Comparison of ENCODE assay signal across 9 cellular contexts in genomic region chr22:18031670-18032454, GRCh38. TPM values are rescaled to one million over a fixed set of nuclear protein-coding genes. Genes with fewer than 3 reads are reported as not detected.
DNase-seq lines count a peak whose midpoint lies in the region; ATAC-seq and TF ChIP-seq lines count a peak whose summit lies in the region.
"Had no signal": no experiment of that assay in that cellular context is flagged by ENCODE, and none has a peak within 500 bp of the region (broad histone marks: within the 10 kb centered on the region; RNA-seq: fewer than 3 reads in every experiment).

No MANE protein-coding gene starts in this region.

- H3K4me1 ChIP-seq in heart right ventricle (peaks cover 0 to 44% (median 20%) of the 10 kb centered on the region in 9 donors), right atrium auricular region (peaks cover 0 to 19% of the 10 kb centered on the region in 2 donors), aorta (ENCODE audit: control insufficient read depth in 1 of 2, insufficient read depth in 2 of 2, low read length in 2 of 2) (no peaks in the 10 kb centered on the region)

- DNase-seq in heart right ventricle (no peak), right atrium auricular region (ENCODE audit: low spot score) (no peak), amniotic epithelial cell (ENCODE audit: low read depth) (peak; percentile 93), islet precursor cell (peak; percentile 94), aorta (peak; percentile 76 to 86), D341Med (ENCODE audit: low spot score) (no peak)
- no peak for DNase-seq in stimulated activated naive CD8-positive, alpha-beta T cell treated with anti-CD3 and anti-CD28 coated beads, Interleukin-15, amount 100 ng/mL, for 72 hours
- DNase-seq in activated CD4-positive, alpha-beta T cell treated with anti-CD3 and anti-CD28 coated beads, Interleukin-2, amount 50 U/mL, for 4 hours: no peak
- DNase-seq: NCI-H1694 treated with DMSO at 0.1 percent for 48 hours had no signal

- H3K4me3 Mint-ChIP-seq in stimulated activated naive CD8-positive, alpha-beta T cell treated with anti-CD3 and anti-CD28 coated beads, Interleukin-15, amount 100 ng/mL, for 72 hours: no peak overlapping the region

- H3K4me3 ChIP-seq in heart right ventricle (no peak overlapping the region), right atrium auricular region (no peak overlapping the region), aorta (ENCODE audit: low read length in 2 of 2) (no peak overlapping the region)

- H3K27me3 Mint-ChIP-seq in stimulated activated naive CD8-positive, alpha-beta T cell treated with anti-CD3 and anti-CD28 coated beads, Interleukin-15, amount 100 ng/mL, for 72 hours: peaks cover 27% of the 10 kb centered on the region

- intact Hi-C loops in heart right ventricle (cut with DNase I) (loop anchor here in 1 of 10 donors (10.0 kb wide), 1 partner anchor 57 kb away; no protein-coding TSS in a partner anchor), aorta (cut with DNase I) (loop anchor here in 1 of 2 donors (5.0 kb wide), 2 partner anchors 35 to 120 kb away; no protein-coding TSS in a partner anchor)

- no peaks in the 10 kb centered on the region for H3K36me3 ChIP-seq in heart right ventricle
- H3K36me3 ChIP-seq in right atrium auricular region: no peaks in the 10 kb centered on the region
- H3K36me3 ChIP-seq in aorta (ENCODE audit: control insufficient read depth in 1 of 2, insufficient read depth in 2 of 2, low read length in 1 of 2): no peaks in the 10 kb centered on the region

- peak overlapping the region in 4 of 10 donors; percentile 32 to 71 (median 52) for H3K27ac ChIP-seq in heart right ventricle
- H3K27ac ChIP-seq in right atrium auricular region: peak overlapping the region in 1 of 2 donors; percentile 67
- no peak overlapping the region for H3K27ac ChIP-seq in aorta (ENCODE audit: low read depth in 1 of 2, low read length in 2 of 2)

- H3K4me1 Mint-ChIP-seq in stimulated activated naive CD8-positive, alpha-beta T cell treated with anti-CD3 and anti-CD28 coated beads, Interleukin-15, amount 100 ng/mL, for 72 hours: no peaks in the 10 kb centered on the region

- peaks cover 0 to 16% (median 0%) of the 10 kb centered on the region in 7 donors for H3K27me3 ChIP-seq in heart right ventricle
- H3K27me3 ChIP-seq in right atrium auricular region: no peaks in the 10 kb centered on the region
- no peaks in the 10 kb centered on the region for H3K27me3 ChIP-seq in aorta (ENCODE audit: control insufficient read depth in 1 of 2, insufficient read depth in 2 of 2, low read length in 1 of 2)

- 69 to 75% methylated on average over 11 of the region's 11 CpGs for WGBS in heart right ventricle, 2 donors
- WGBS in aorta, 2 donors: 74 to 76% methylated on average over 11 of the region's 11 CpGs

- H3K9me3 ChIP-seq in heart right ventricle (no peaks in the 10 kb centered on the region), right atrium auricular region (no peaks in the 10 kb centered on the region), aorta (ENCODE audit: control insufficient read depth, low read length) (no peaks in the 10 kb centered on the region)

- H3K9me3 Mint-ChIP-seq in stimulated activated naive CD8-positive, alpha-beta T cell treated with anti-CD3 and anti-CD28 coated beads, Interleukin-15, amount 100 ng/mL, for 72 hours: no peaks in the 10 kb centered on the region

- ATAC-seq in heart right ventricle: peak in 7 of 8 donors; percentile 16 to 77 (median 48)
- peak; percentile 6 for ATAC-seq in aorta (ENCODE audit: low FRiP score)
- ATAC-seq in stimulated activated naive CD8-positive, alpha-beta T cell treated with anti-CD3 and anti-CD28 coated beads, Interleukin-15, amount 100 ng/mL, for 72 hours: no peak

- no peak for TF ChIP-seq CTCF in heart right ventricle (IDR thresholded peaks at IDR 0.05)
- no peak for TF ChIP-seq CTCF in right atrium auricular region (IDR thresholded peaks at IDR 0.05)

- H3K27ac Mint-ChIP-seq in stimulated activated naive CD8-positive, alpha-beta T cell treated with anti-CD3 and anti-CD28 coated beads, Interleukin-15, amount 100 ng/mL, for 72 hours: peak overlapping the region in 1 of 2 donors; percentile 65

RNA-seq across cellular contexts. Expression of gene MICAL3, which starts 7.5 kb away (rescaled TPM):
- total RNA-seq in heart right ventricle: 100 to 1,000 TPM in 9 of 10 donors, 10 to 100 TPM in 1; 74.7 to 137 (median 112) TPM
- 10 to 100 TPM; 13.2 to 63.1 TPM for polyA plus RNA-seq in heart right ventricle
- 10 to 100 TPM; 42.5 to 45.1 TPM for total RNA-seq in right atrium auricular region
- total RNA-seq in aorta: 100 to 1,000 TPM; 114 to 123 TPM
- polyA plus RNA-seq in aorta: 10 to 100 TPM in 1 of 2 donors, 1 to 10 TPM in 1; 3.9 to 15.0 TPM

RNA-seq across cellular contexts. Expression of gene PEX26, which starts 45.9 kb away (rescaled TPM):
- total RNA-seq in heart right ventricle: 10 to 100 TPM; 16.6 to 27.1 (median 21.3) TPM
- polyA plus RNA-seq in heart right ventricle: 10 to 100 TPM in 1 of 2 donors, 1 to 10 TPM in 1; 8.3 to 10.7 TPM
- total RNA-seq in right atrium auricular region: 10 to 100 TPM; 15.1 to 18.4 TPM
- 10 to 100 TPM; 28.5 to 34.1 TPM for total RNA-seq in aorta
- polyA plus RNA-seq in aorta: 10 to 100 TPM; 10.9 to 14.5 TPM

Comparison
In these comparisons a context has a peak if more than half of its experiments do, and no peak if none do; other contexts are left out.
1. DNase-seq: peak in amniotic epithelial cell (single experiment), islet precursor cell (single experiment) and aorta (2 of 2); none in heart right ventricle (0 of 2), right atrium auricular region (single experiment), stimulated activated naive CD8-positive, alpha-beta T cell treated with anti-CD3 and anti-CD28 coated beads, Interleukin-15, amount 100 ng/mL, for 72 hours (0 of 2), D341Med (single experiment) and activated CD4-positive, alpha-beta T cell treated with anti-CD3 and anti-CD28 coated beads, Interleukin-2, amount 50 U/mL, for 4 hours (0 of 2).